ENCODE assay signal across 8 cellular contexts in genomic region chr14:37246427-37246829, GRCh38. TPM values are rescaled to one million over a fixed set of nuclear protein-coding genes. Genes with fewer than 3 reads are reported as not detected.
DNase-seq lines count a peak whose midpoint lies in the region; ATAC-seq, FAIRE-seq and TF ChIP-seq lines count a peak whose summit lies in the region.

No MANE protein-coding gene starts in this region.

- H4K91ac ChIP-seq in neuronal stem cell (ENCODE audit: low read depth, low read length, poor library complexity): no peak overlapping the region

- peaks cover 2% of the 10 kb centered on the region for H3K79me1 ChIP-seq in neuronal stem cell (ENCODE audit: low read depth, low read length)

- no peak overlapping the region for H3K18ac ChIP-seq in neuronal stem cell (ENCODE audit: low read length)

- no peak overlapping the region for H3K4me2 ChIP-seq in OCI-LY1 (ENCODE audit: low read length)
- no peak overlapping the region for H3K4me2 ChIP-seq in endothelial cell of umbilical vein (ENCODE audit: insufficient read depth, low read length)
- no peak overlapping the region for H3K4me2 ChIP-seq in neuronal stem cell (ENCODE audit: insufficient read depth, low read length, poor library complexity, severe bottlenecking)

- intact Hi-C loops in endothelial cell of umbilical vein (cut with micrococcal nuclease): loop anchor here (1.0 to 10.0 kb wide), 4 partner anchors 319 to 628 kb away; no protein-coding TSS in a partner anchor

- BruUV-seq in endothelial cell of umbilical vein (replicated peaks; lab: Mats Ljungman, UMichigan): no TSS peak

- no peak for TF ChIP-seq POLR2A in endothelial cell of umbilical vein (IDR thresholded peaks at IDR 0.05; ENCODE audit: low read depth, low read length)

- H3K4me3 ChIP-seq in OCI-LY1 (ENCODE audit: low read depth, low read length, poor library complexity, severe bottlenecking) (no peak overlapping the region), endothelial cell of umbilical vein (replicated peaks in 1 of 3; ENCODE audit: insufficient read depth in 1 of 3, low read depth in 1 of 3, low read length in 3 of 3) (no peak overlapping the region), neuronal stem cell (ENCODE audit: low read length in 2 of 2) (no peak overlapping the region)

- H2AFZ ChIP-seq in OCI-LY1 (ENCODE audit: low read length): no peak overlapping the region
- H2AFZ ChIP-seq in endothelial cell of umbilical vein (ENCODE audit: low read depth, low read length): no peak overlapping the region
- no peak overlapping the region for H2AFZ ChIP-seq in neuronal stem cell (ENCODE audit: low read length)

- H2BK120ac ChIP-seq in neuronal stem cell (ENCODE audit: low read depth, low read length): no peak overlapping the region

- H2BK15ac ChIP-seq in neuronal stem cell (ENCODE audit: low read length): no peak overlapping the region

- DNase-seq in ELR (ENCODE audit: low read depth) (peak; percentile 63), endothelial cell of umbilical vein (ENCODE audit: low read depth, low spot score) (peak; percentile 52), neuronal stem cell (ENCODE audit: low spot score) (peak; percentile 35), T1000 (lab: John Stamatoyannopoulos, UW) (no peak)

- H4K8ac ChIP-seq in neuronal stem cell (ENCODE audit: low read depth, low read length): no peak overlapping the region

- no peak overlapping the region for H2AK5ac ChIP-seq in neuronal stem cell (ENCODE audit: low read depth, low read length)

- no peaks in the 10 kb centered on the region for H3F3A ChIP-seq in OCI-LY1 (ENCODE audit: insufficient read depth, low read length)

- no peaks in the 10 kb centered on the region for H3K4me1 ChIP-seq in OCI-LY1 (ENCODE audit: insufficient read depth, low read length, severe bottlenecking)
- H3K4me1 ChIP-seq in endothelial cell of umbilical vein (ENCODE audit: control insufficient read depth, extremely low read depth, insufficient read depth, low read length): no peaks in the 10 kb centered on the region
- H3K4me1 ChIP-seq in neuronal stem cell (ENCODE audit: control insufficient read depth in 2 of 2, insufficient read depth in 1 of 2, low read depth in 1 of 2, low read length in 2 of 2): no peaks in the 10 kb centered on the region

- H3K27me3 ChIP-seq in OCI-LY1 (ENCODE audit: insufficient read depth, low read length) (no peaks in the 10 kb centered on the region), endothelial cell of umbilical vein (ENCODE audit: control insufficient read depth in 2 of 2, insufficient read depth in 2 of 2, low read length in 2 of 2) (no peaks in the 10 kb centered on the region), neuronal stem cell (ENCODE audit: control insufficient read depth in 3 of 3, insufficient read depth in 3 of 3, low read depth in 1 of 3, low read length in 3 of 3) (no peaks in the 10 kb centered on the region)

- peak; percentile 74 for TF ChIP-seq RAD21 in Ishikawa (IDR thresholded peaks at IDR 0.05; ENCODE audit: low read depth)

- H3K9me2 ChIP-seq in OCI-LY1 (ENCODE audit: low read depth, low read length): no peaks in the 10 kb centered on the region

- ATAC-seq in GM19328 (IDR thresholded peaks at IDR 0.05; ENCODE audit: unreplicated experiment): no peak
- no peak for ATAC-seq in HG03045 (IDR thresholded peaks at IDR 0.05; ENCODE audit: unreplicated experiment)

- CTCF ChIA-PET in endothelial cell of umbilical vein (lab: Charles Lee): interaction anchor here (1.0 to 4.7 kb wide), 4 partner anchors 16 to 629 kb away, joined by 3 to 34 read pairs (median 16); no protein-coding TSS in a partner anchor

- H3K23ac ChIP-seq in neuronal stem cell (ENCODE audit: low read depth, low read length, poor library complexity): no peak overlapping the region

- H3K9ac ChIP-seq in OCI-LY1 (ENCODE audit: low read length) (no peak overlapping the region), endothelial cell of umbilical vein (replicated peaks; ENCODE audit: extremely low read depth, insufficient read depth, low read length) (no peak overlapping the region), neuronal stem cell (ENCODE audit: low read depth, low read length, poor library complexity) (no peak overlapping the region)

- H3K79me2 ChIP-seq in OCI-LY1 (ENCODE audit: insufficient read depth, low read length) (no peaks in the 10 kb centered on the region), endothelial cell of umbilical vein (ENCODE audit: control insufficient read depth, insufficient read depth, low read length) (peaks cover 7% of the 10 kb centered on the region)

- H3K27ac ChIP-seq in OCI-LY1 (ENCODE audit: low read depth, low read length, poor library complexity, severe bottlenecking): no peak overlapping the region
- no peak overlapping the region for H3K27ac ChIP-seq in endothelial cell of umbilical vein (ENCODE audit: insufficient read depth, low read depth, low read length)
- no peak overlapping the region for H3K27ac ChIP-seq in neuronal stem cell (replicated peaks; ENCODE audit: low read length)

- no peak for TF ChIP-seq EP300 in Ishikawa (IDR thresholded peaks at IDR 0.05; ENCODE audit: borderline replicate concordance)

- no peak overlapping the region for H2BK12ac ChIP-seq in neuronal stem cell (ENCODE audit: low read length)

- dilution Hi-C loops in endothelial cell of umbilical vein (cut with MboI; ENCODE audit: extremely low pct_ligation_motif_present, low sequenced_read_pairs): no loop called here

- POLR2A ChIA-PET in endothelial cell of umbilical vein (lab: Charles Lee): no interaction called here

- no peaks in the 10 kb centered on the region for H3K9me3 ChIP-seq in OCI-LY1 (ENCODE audit: low read length)
- no peaks in the 10 kb centered on the region for H3K9me3 ChIP-seq in endothelial cell of umbilical vein (replicated peaks; ENCODE audit: control insufficient read depth, insufficient read depth, low read length)
- H3K9me3 ChIP-seq in neuronal stem cell (replicated peaks in 1 of 2; ENCODE audit: control insufficient read depth in 2 of 2, insufficient read depth in 1 of 2, low read depth in 1 of 2, low read length in 2 of 2): no peaks in the 10 kb centered on the region

- peak; percentile 18 for FAIRE-seq in endothelial cell of umbilical vein (lab: Jason Lieb, UNC)

- H4K20me1 ChIP-seq in OCI-LY1 (ENCODE audit: insufficient read depth, low read length) (no peaks in the 10 kb centered on the region), endothelial cell of umbilical vein (replicated peaks; ENCODE audit: control insufficient read depth, extremely low read depth, insufficient read depth, low read length) (no peaks in the 10 kb centered on the region)

- H3K36me3 ChIP-seq in OCI-LY1 (ENCODE audit: insufficient read depth, low read length) (no peaks in the 10 kb centered on the region), endothelial cell of umbilical vein (ENCODE audit: control insufficient read depth in 2 of 2, extremely low read depth in 1 of 2, insufficient read depth in 2 of 2, low read length in 2 of 2) (peaks cover 0 to 2% of the 10 kb centered on the region in 2 experiments), neuronal stem cell (replicated peaks in 1 of 2; ENCODE audit: control insufficient read depth in 2 of 2, insufficient read depth in 2 of 2, low read length in 2 of 2) (peaks cover 0 to 2% of the 10 kb centered on the region in 2 donors)

- no peak overlapping the region for H3K14ac ChIP-seq in neuronal stem cell (ENCODE audit: low read length)

- peak; percentile 70 for TF ChIP-seq CTCF in OCI-LY1 (IDR thresholded peaks at IDR 0.05; ENCODE audit: low read length)
- peak; percentile 27 to 54 for TF ChIP-seq CTCF in endothelial cell of umbilical vein (IDR thresholded peaks at IDR 0.05; ENCODE audit: extremely low read depth in 1 of 2, insufficient read depth in 1 of 2, low read depth in 1 of 2, low read length in 2 of 2)

- H3K4ac ChIP-seq in neuronal stem cell (ENCODE audit: low read length): no peak overlapping the region

- H2BK5ac ChIP-seq in neuronal stem cell (ENCODE audit: low read length): no peak overlapping the region

- H3K9me1 ChIP-seq in endothelial cell of umbilical vein (replicated peaks; ENCODE audit: control insufficient read depth, extremely low read depth, insufficient read depth, low read length): no peaks in the 10 kb centered on the region

TF ChIP-seq in Ishikawa, 13 proteins besides CTCF, POLR2A, EP300 and RAD21:
- 0 out of 2 replicates have a peak, but pooled peaks have one; percentile 14 for TF ChIP-seq CEBPB (IDR thresholded peaks at IDR 0.05)
- 0 out of 2 replicates have a peak, but pooled peaks have one; percentile 7 for TF ChIP-seq TEAD4 (IDR thresholded peaks at IDR 0.05)
- TF ChIP-seq YY1 (IDR thresholded peaks at IDR 0.05; ENCODE audit: low read depth): no peak
- no peak for TF ChIP-seq CREB1 (IDR thresholded peaks at IDR 0.05; ENCODE audit: low read depth)

TF ChIP-seq in endothelial cell of umbilical vein, 7 proteins besides CTCF, POLR2A, EP300 and RAD21:
- TF ChIP-seq, protein P1, sequence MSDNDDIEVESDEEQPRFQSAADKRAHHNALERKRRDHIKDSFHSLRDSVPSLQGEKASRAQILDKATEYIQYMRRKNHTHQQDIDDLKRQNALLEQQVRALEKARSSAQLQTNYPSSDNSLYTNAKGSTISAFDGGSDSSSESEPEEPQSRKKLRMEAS (IDR thresholded peaks at IDR 0.05; ENCODE audit: insufficient read depth, insufficient read length): no peak

RNA-seq across cellular contexts. Expression of gene MIPOL1, which starts 48.7 kb away (rescaled TPM):
- 31.3 and 33.5 TPM in 2 replicates for total RNA-seq in endothelial cell of umbilical vein
- 2.0 and 3.4 TPM in 2 replicates for polyA plus RNA-seq in endothelial cell of umbilical vein
- 6.5 and 6.9 TPM in 2 replicates for polyA plus RNA-seq in endothelial cell of umbilical vein (2011; cell fraction: cytosol; rRNA removed)
- 26.1 and 34.7 TPM in 2 replicates for polyA plus RNA-seq in endothelial cell of umbilical vein (2011; cell fraction: nucleus; rRNA removed)
- polyA plus RNA-seq in endothelial cell of umbilical vein (2012): 19.9 and 25.8 TPM in 2 replicates
- 37.9 and 38.1 TPM in 2 replicates for polyA minus RNA-seq in endothelial cell of umbilical vein
- 8.4 TPM for polyA minus RNA-seq in endothelial cell of umbilical vein (2011; cell fraction: cytosol; rRNA and poly(A)+ RNA removed)
- 192 and 233 TPM in 2 replicates for polyA minus RNA-seq in endothelial cell of umbilical vein (2011; cell fraction: nucleus; rRNA and poly(A)+ RNA removed)
- polyA plus RNA-seq in neuronal stem cell (2013, experiment 1 of 2): 8.8 TPM
- polyA plus RNA-seq in neuronal stem cell (2013, experiment 2 of 2): 10.0 TPM
